In genomic region chr6:5984150-5985089, GRCh38 we compare ENCODE assay signal across 29 cellular contexts. TPM values are rescaled to one million over a fixed set of nuclear protein-coding genes. Genes with fewer than 3 reads are reported as not detected.
DNase-seq lines count a peak whose midpoint lies in the region; ATAC-seq, FAIRE-seq and TF ChIP-seq lines count a peak whose summit lies in the region.
"Had no signal": no experiment of that assay in that cellular context is flagged by ENCODE, and none has a peak within 500 bp of the region (broad histone marks: within the 10 kb centered on the region; RNA-seq: fewer than 3 reads in every experiment).

No MANE protein-coding gene starts in this region.

- H3K9me3 Mint-ChIP-seq in MCF 10A (ENCODE audit: unreplicated experiment) = no peaks in the 10 kb centered on the region
- H3K9me3 Mint-ChIP-seq in activated naive CD8-positive, alpha-beta T cell treated with anti-CD3 and anti-CD28 coated beads, Interleukin-2, amount 10 ng/mL, durations not matched to agents 7 days and 5 days = no peaks in the 10 kb centered on the region

- H3K9ac ChIP-seq in kidney (ENCODE audit: low read length in 2 of 2) = no peak overlapping the region

- no peak for TF ChIP-seq POLR2A in breast epithelium (IDR thresholded peaks at IDR 0.05)

- no peak overlapping the region for H3K4me3 ChIP-seq in breast epithelium
- H3K4me3 ChIP-seq in kidney (ENCODE audit: low read length in 2 of 2) = no peak overlapping the region
- H3K4me3 ChIP-seq: gastrocnemius medialis, HAP-1, lung, ovary, skin epidermis, testis had no signal

- ATAC-seq in activated naive CD8-positive, alpha-beta T cell treated with anti-CD3 and anti-CD28 coated beads, Interleukin-2, amount 10 ng/mL, durations not matched to agents 7 days and 5 days (ENCODE audit: low read depth) = peak; percentile 47
- peak; percentile 35 for ATAC-seq in stimulated activated naive CD8-positive, alpha-beta T cell treated with anti-CD3 and anti-CD28 coated beads, Interleukin-15, Interleukin-2, amounts not matched to agents 100 U/mL and 50 U/mL, for 24 hours
- ATAC-seq: gastrocnemius medialis, PC-3, SK-N-SH treated with all-trans-retinoic acid at 6 μM for 48 hours had no signal

- DNase-seq in MCF 10A (ENCODE audit: unreplicated experiment) (peak; percentile 48), breast epithelium (ENCODE audit: low spot score in 2 of 2) (no peak), amygdala (lab: John Stamatoyannopoulos, UW) (no peak), kidney (no peak)
- no peak for DNase-seq in activated naive CD8-positive, alpha-beta T cell treated with anti-CD3 and anti-CD28 coated beads, Interleukin-2, amount 10 ng/mL, durations not matched to agents 7 days and 5 days
- no peak for DNase-seq in stimulated activated naive CD8-positive, alpha-beta T cell treated with anti-CD3 and anti-CD28 coated beads, Interleukin-15, Interleukin-2, amounts not matched to agents 100 U/mL and 50 U/mL, for 24 hours
- no peak for DNase-seq in stimulated activated CD4-positive, alpha-beta T cell treated with anti-CD3 and anti-CD28 coated beads, Interleukin-15, amount 100 ng/mL, for 24 hours
- DNase-seq: activated CD4-positive, alpha-beta T cell treated with anti-CD3 and anti-CD28 coated beads for 4 hours; Caco-2; cerebellar nuclear complex; gastrocnemius medialis; GF-D8; NCI-H1436 treated with DMSO at 0.1 percent for 48 hours; NCI-H226; NCI-H526 treated with DMSO at 0.1 percent for 48 hours; nephron progenitor cell; ovary; PC-3; T-helper 9 cell; testis had no signal

- BruUV-seq in MCF 10A (replicated peaks; lab: Mats Ljungman, UMichigan) = no TSS peak

- H3K36me3 ChIP-seq in breast epithelium (no peaks in the 10 kb centered on the region), KOPT-K1 (ENCODE audit: insufficient read depth, low read length) (no peaks in the 10 kb centered on the region), kidney (ENCODE audit: control insufficient read depth in 1 of 2, insufficient read depth in 2 of 2, low read length in 2 of 2) (no peaks in the 10 kb centered on the region)
- H3K36me3 ChIP-seq: gastrocnemius medialis, HAP-1, ovary had no signal

- H3K9me3 ChIP-seq in breast epithelium = no peaks in the 10 kb centered on the region
- H3K9me3 ChIP-seq in KOPT-K1 (ENCODE audit: insufficient read depth, low read length, poor library complexity, severe bottlenecking) = no peaks in the 10 kb centered on the region
- peaks cover 0 to 4% of the 10 kb centered on the region in 2 donors for H3K9me3 ChIP-seq in kidney (ENCODE audit: control insufficient read depth in 1 of 2, low read length in 2 of 2)
- H3K9me3 ChIP-seq: Caco-2, gastrocnemius medialis, HAP-1, ovary, testis had no signal

- TF ChIP-seq CTCF in MCF 10A (IDR thresholded peaks at IDR 0.05; ENCODE audit: unreplicated experiment) (no peak), breast epithelium (IDR thresholded peaks at IDR 0.05) (no peak), kidney (IDR thresholded peaks at IDR 0.05; ENCODE audit: borderline replicate concordance, extremely low read depth, insufficient read depth) (no peak)

- FAIRE-seq in kidney (lab: Jason Lieb, UNC) = no peak
- FAIRE-seq: endometrium had no signal

- peak overlapping the region; percentile 59 for H3K27ac Mint-ChIP-seq in MCF 10A (ENCODE audit: low read depth, unreplicated experiment)
- H3K27ac Mint-ChIP-seq in activated naive CD8-positive, alpha-beta T cell treated with anti-CD3 and anti-CD28 coated beads, Interleukin-2, amount 10 ng/mL, durations not matched to agents 7 days and 5 days = peak overlapping the region; percentile 87
- H3K27ac Mint-ChIP-seq: brain, nephron progenitor cell had no signal

- intact Hi-C loops in MCF 10A (cut with micrococcal nuclease) = no loop called here
- intact Hi-C loops in breast epithelium (cut with DNase I; ENCODE audit: low total_unique reads) = no loop called here
- intact Hi-C loops in kidney (cut with DNase I) = no loop called here

- H3K4me3 Mint-ChIP-seq in MCF 10A (ENCODE audit: unreplicated experiment) = no peak overlapping the region
- H3K4me3 Mint-ChIP-seq in activated naive CD8-positive, alpha-beta T cell treated with anti-CD3 and anti-CD28 coated beads, Interleukin-2, amount 10 ng/mL, durations not matched to agents 7 days and 5 days = peak overlapping the region; percentile 63
- H3K4me3 Mint-ChIP-seq: brain, nephron progenitor cell had no signal

- H3K4me1 ChIP-seq in breast epithelium = no peaks in the 10 kb centered on the region
- no peaks in the 10 kb centered on the region for H3K4me1 ChIP-seq in kidney (ENCODE audit: control insufficient read depth in 1 of 2, insufficient read depth in 1 of 2, low read depth in 1 of 2, low read length in 2 of 2)
- H3K4me1 ChIP-seq: Caco-2, HAP-1, testis had no signal

- peaks cover 28% of the 10 kb centered on the region for H3K27me3 Mint-ChIP-seq in MCF 10A (ENCODE audit: insufficient read depth, unreplicated experiment)
- H3K27me3 Mint-ChIP-seq in activated naive CD8-positive, alpha-beta T cell treated with anti-CD3 and anti-CD28 coated beads, Interleukin-2, amount 10 ng/mL, durations not matched to agents 7 days and 5 days = peaks cover 5% of the 10 kb centered on the region

- CTCF ChIA-PET in MCF 10A (lab: Yijun Ruan, JAX) = no interaction called here

- no peaks in the 10 kb centered on the region for H3K27me3 ChIP-seq in breast epithelium
- H3K27me3 ChIP-seq: ovary, testis had no signal

- POLR2A ChIA-PET in MCF 10A (lab: Yijun Ruan, JAX) = interaction anchor here (2.7 kb wide), 1 partner anchor 15 kb away, joined by 9 read pairs; no protein-coding TSS in a partner anchor
- POLR2A ChIA-PET in activated naive CD8-positive, alpha-beta T cell treated with anti-CD3 and anti-CD28 coated beads, Interleukin-2, amount 10 ng/mL, durations not matched to agents 7 days and 5 days (lab: Charles Lee) = interaction anchor here (1.2 to 4.0 kb wide), 2 partner anchors 13 to 16 kb away, joined by 3 to 15 read pairs; no protein-coding TSS in a partner anchor

- H3K4me1 Mint-ChIP-seq in MCF 10A (ENCODE audit: insufficient read depth, unreplicated experiment) = peaks cover 26% of the 10 kb centered on the region
- H3K4me1 Mint-ChIP-seq in activated naive CD8-positive, alpha-beta T cell treated with anti-CD3 and anti-CD28 coated beads, Interleukin-2, amount 10 ng/mL, durations not matched to agents 7 days and 5 days = peaks cover 72% of the 10 kb centered on the region
- H3K4me1 Mint-ChIP-seq: brain had no signal

- H3K27ac ChIP-seq in breast epithelium = no peak overlapping the region
- peak overlapping the region; percentile 72 for H3K27ac ChIP-seq in KOPT-K1 (ENCODE audit: low read depth, low read length, poor library complexity, severe bottlenecking)
- H3K27ac ChIP-seq in kidney (ENCODE audit: low read depth in 2 of 2, low read length in 2 of 2) = no peak overlapping the region
- H3K27ac ChIP-seq: gastrocnemius medialis, ovary, skin epidermis, testis had no signal

- H3K36me3 Mint-ChIP-seq in MCF 10A (ENCODE audit: insufficient read depth, unreplicated experiment) = no peaks in the 10 kb centered on the region
- H3K36me3 Mint-ChIP-seq in activated naive CD8-positive, alpha-beta T cell treated with anti-CD3 and anti-CD28 coated beads, Interleukin-2, amount 10 ng/mL, durations not matched to agents 7 days and 5 days = peaks cover 19% of the 10 kb centered on the region
- H3K36me3 Mint-ChIP-seq: brain had no signal

RNA-seq across cellular contexts. Expression of gene NRN1, which starts 22.3 kb away (rescaled TPM):
- total RNA-seq in MCF 10A (2022) = not detected in 2 replicates
- total RNA-seq in breast epithelium = 10 to 100 TPM in 2 of 3 donors, 1 to 10 TPM in 1; 8.9 to 81.4 (median 24.6) TPM
- 10 to 100 TPM; 49.8 to 54.8 TPM for total RNA-seq in activated naive CD8-positive, alpha-beta T cell treated with anti-CD3 and anti-CD28 coated beads, Interleukin-2, amount 10 ng/mL, durations not matched to agents 7 days and 5 days
- 8.5 TPM for total RNA-seq in kidney
- 6.4 TPM for polyA plus RNA-seq in kidney (ENCODE audit: insufficient read depth, low read depth, low replicate concordance)
- total RNA-seq: Caco-2, fibroblast of lung, PC-3 had no signal
- polyA plus RNA-seq: AG04450 had no signal
